ENCODE assay signal across 9 cellular contexts in the genomic region with DNA sequence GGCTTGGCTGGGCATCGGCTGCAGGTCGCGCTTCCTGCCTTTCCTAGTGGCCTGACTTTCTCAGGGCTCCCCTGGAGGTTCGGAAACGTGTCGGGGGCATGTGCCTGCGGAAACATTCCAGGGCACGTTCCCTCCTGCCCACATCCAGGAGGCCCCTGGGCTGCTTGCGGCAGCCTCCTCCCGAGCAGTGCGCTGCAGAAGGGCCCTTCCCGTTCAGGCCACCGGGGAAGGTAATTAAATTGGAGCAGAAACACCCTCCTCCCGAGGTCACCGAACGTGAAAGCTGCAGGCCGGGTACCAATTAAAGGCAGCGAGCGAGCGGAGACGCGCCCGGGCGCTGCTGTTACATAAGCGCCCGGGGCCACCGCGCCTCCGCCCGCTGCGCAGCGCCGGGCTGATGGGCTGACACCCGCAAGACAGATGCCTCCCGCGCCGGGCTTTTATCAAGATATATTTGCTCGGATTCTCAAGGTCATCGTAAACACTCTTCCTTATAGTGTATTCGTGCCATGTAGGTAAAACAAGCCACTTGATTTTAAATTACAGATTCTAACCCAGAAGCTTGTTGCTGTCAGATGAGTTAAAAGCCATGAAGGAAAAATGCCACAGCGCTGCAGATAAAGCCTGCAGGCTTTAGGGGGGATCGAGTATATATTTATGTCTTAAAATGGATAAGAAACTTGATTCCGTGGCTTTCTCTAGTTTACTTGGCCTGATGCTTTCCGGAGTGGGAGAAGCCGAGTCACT. TPM values are rescaled to one million over a fixed set of nuclear protein-coding genes. Genes with fewer than 3 reads are reported as not detected.
DNase-seq lines count a peak whose midpoint lies in the region; ATAC-seq and TF ChIP-seq lines count a peak whose summit lies in the region.
"Had no signal": no experiment of that assay in that cellular context is flagged by ENCODE, and none has a peak within 500 bp of the region (broad histone marks: within the 10 kb centered on the region; RNA-seq: fewer than 3 reads in every experiment).

No MANE protein-coding gene starts in this region.

- H3K36me3 Mint-ChIP-seq in activated T-helper 2 cell treated with anti-CD3 and anti-CD28 coated beads, Interferon-gamma antibody, Interleukin-2, Interleukin-4, amounts not matched to agents 10 μg/mL and 5 μg/mL and 100 μg/mL, durations not matched to agents 14 hours and 24 hours and 36 hours (ENCODE audit: low read depth), result no peaks in the 10 kb centered on the region

- H3K27me3 Mint-ChIP-seq in activated T-helper 2 cell treated with anti-CD3 and anti-CD28 coated beads, Interferon-gamma antibody, Interleukin-2, Interleukin-4, amounts not matched to agents 10 μg/mL and 5 μg/mL and 100 μg/mL, durations not matched to agents 14 hours and 24 hours and 36 hours (ENCODE audit: low read depth), result peaks cover 40% of the 10 kb centered on the region

- WGBS in mesendoderm (ENCODE audit: extremely low coverage, insufficient coverage, low lambda C conversion rate), result no CpG with 5 or more reads among the region's 45 CpGs
- 10 to 13% methylated on average over 19 to 22 of the region's 45 CpGs for WGBS in upper lobe of left lung, 2 donors

- no peak overlapping the region for H2BK5ac ChIP-seq in mesendoderm (ENCODE audit: low read length)

- no peak overlapping the region for H2AK5ac ChIP-seq in mesendoderm (ENCODE audit: low read length)

- no peak for TF ChIP-seq EP300 in upper lobe of left lung (IDR thresholded peaks at IDR 0.05)

- no peak overlapping the region for H2BK120ac ChIP-seq in mesendoderm (ENCODE audit: low read depth, low read length)

- H3K9me3 ChIP-seq in upper lobe of left lung, result no peaks in the 10 kb centered on the region

- no peak overlapping the region for H4K5ac ChIP-seq in mesendoderm (ENCODE audit: low read length)

- H3K4me3 ChIP-seq in epithelial cell of esophagus (ENCODE audit: low read length) (peak overlapping the region; percentile 35), mesendoderm (ENCODE audit: low read length) (no peak overlapping the region), upper lobe of left lung (peak overlapping the region in 3 of 4 donors; percentile 19 to 39 (median 35))

- H3K4ac ChIP-seq in mesendoderm (ENCODE audit: low read depth, low read length), result no peak overlapping the region

- no peak overlapping the region for H2BK15ac ChIP-seq in mesendoderm (replicated peaks; ENCODE audit: low read depth)

- peak in 1 of 2 donors; percentile 71 for ATAC-seq in upper lobe of left lung (ENCODE audit: low FRiP score in 2 of 2)

- H3K4me1 ChIP-seq in mesendoderm (ENCODE audit: control insufficient read depth, low read depth, low read length) (no peaks in the 10 kb centered on the region), upper lobe of left lung (peaks cover 0 to 14% (median 11%) of the 10 kb centered on the region in 4 donors)

- H3K79me2 ChIP-seq in mesendoderm (ENCODE audit: control insufficient read depth, insufficient read depth, low read length), result no peaks in the 10 kb centered on the region

- no peak overlapping the region for H4K8ac ChIP-seq in mesendoderm (ENCODE audit: low read depth, low read length)

- DNase-seq in DMS79 (lab: John Stamatoyannopoulos, UW) (peak; percentile 11), NCI-H748 (lab: John Stamatoyannopoulos, UW; ENCODE audit: unreplicated experiment) (peak; percentile 57), epithelial cell of esophagus (ENCODE audit: low read depth) (peak; percentile 68), mesendoderm (peak; percentile 57), upper lobe of left lung (peak in 1 of 2 donors; percentile 88), activated gamma-delta T cell treated with Interleukin-2 at 50 U/mL for 16 hours (no peak)
- DNase-seq in activated T-cell treated with anti-CD3 and anti-CD28 coated beads, Interleukin-2, amount 50 U/mL, for 1 hour, result no peak
- no peak for DNase-seq in activated T-helper 2 cell treated with anti-CD3 and anti-CD28 coated beads, Interferon-gamma antibody, Interleukin-2, Interleukin-4, amounts not matched to agents 10 μg/mL and 5 μg/mL and 100 μg/mL, durations not matched to agents 14 hours and 24 hours and 36 hours (ENCODE audit: low spot score)

- no peak overlapping the region for H3K27ac Mint-ChIP-seq in activated T-helper 2 cell treated with anti-CD3 and anti-CD28 coated beads, Interferon-gamma antibody, Interleukin-2, Interleukin-4, amounts not matched to agents 10 μg/mL and 5 μg/mL and 100 μg/mL, durations not matched to agents 14 hours and 24 hours and 36 hours

- no peak for TF ChIP-seq CTCF in epithelial cell of esophagus (IDR thresholded peaks at IDR 0.05; ENCODE audit: insufficient read depth, low read depth, low read length, missing control alignments)
- TF ChIP-seq CTCF in upper lobe of left lung (IDR thresholded peaks at IDR 0.05), result no peak

- no peaks in the 10 kb centered on the region for H3K4me1 Mint-ChIP-seq in activated T-helper 2 cell treated with anti-CD3 and anti-CD28 coated beads, Interferon-gamma antibody, Interleukin-2, Interleukin-4, amounts not matched to agents 10 μg/mL and 5 μg/mL and 100 μg/mL, durations not matched to agents 14 hours and 24 hours and 36 hours (ENCODE audit: low read depth)
- H3K4me1 Mint-ChIP-seq: central memory CD8-positive, alpha-beta T cell had no signal

- H3K27ac ChIP-seq in mesendoderm (ENCODE audit: low read depth, low read length), result no peak overlapping the region
- no peak overlapping the region for H3K27ac ChIP-seq in upper lobe of left lung

- intact Hi-C loops in activated T-helper 2 cell treated with anti-CD3 and anti-CD28 coated beads, Interferon-gamma antibody, Interleukin-2, Interleukin-4, amounts not matched to agents 10 μg/mL and 5 μg/mL and 100 μg/mL, durations not matched to agents 14 hours and 24 hours and 36 hours (cut with micrococcal nuclease), result no loop called here

- no peak overlapping the region for H3K4me3 Mint-ChIP-seq in activated T-helper 2 cell treated with anti-CD3 and anti-CD28 coated beads, Interferon-gamma antibody, Interleukin-2, Interleukin-4, amounts not matched to agents 10 μg/mL and 5 μg/mL and 100 μg/mL, durations not matched to agents 14 hours and 24 hours and 36 hours (ENCODE audit: low read depth)
- H3K4me3 Mint-ChIP-seq: central memory CD8-positive, alpha-beta T cell had no signal

- no peaks in the 10 kb centered on the region for H3K79me1 ChIP-seq in mesendoderm (ENCODE audit: low read length)

- peaks cover 11% of the 10 kb centered on the region for H3K27me3 ChIP-seq in mesendoderm (ENCODE audit: insufficient read depth, low read length, poor library complexity)
- peaks cover 0 to 5% (median 0%) of the 10 kb centered on the region in 4 donors for H3K27me3 ChIP-seq in upper lobe of left lung

- H3K36me3 ChIP-seq in mesendoderm (ENCODE audit: control insufficient read depth, insufficient read depth, low read length) (no peaks in the 10 kb centered on the region), upper lobe of left lung (no peaks in the 10 kb centered on the region)

- H3K23ac ChIP-seq in mesendoderm (ENCODE audit: low read length), result no peak overlapping the region

- peak overlapping the region; percentile 42 for H3K9ac ChIP-seq in mesendoderm (ENCODE audit: low read length)

- no peaks in the 10 kb centered on the region for H3K9me3 Mint-ChIP-seq in activated T-helper 2 cell treated with anti-CD3 and anti-CD28 coated beads, Interferon-gamma antibody, Interleukin-2, Interleukin-4, amounts not matched to agents 10 μg/mL and 5 μg/mL and 100 μg/mL, durations not matched to agents 14 hours and 24 hours and 36 hours
- H3K9me3 Mint-ChIP-seq: central memory CD8-positive, alpha-beta T cell had no signal

- H3K4me2 ChIP-seq in mesendoderm (ENCODE audit: low read length), result peak overlapping the region; percentile 75

- TF ChIP-seq POLR2A in upper lobe of left lung (IDR thresholded peaks at IDR 0.05), result no peak

- peak overlapping the region; percentile 69 for H3K56ac ChIP-seq in mesendoderm (ENCODE audit: low read length)

- no peak overlapping the region for H3K18ac ChIP-seq in mesendoderm (ENCODE audit: low read length)

RNA-seq across cellular contexts. Expression of a gene that starts 31.4 kb away (rescaled TPM):
- polyA plus RNA-seq in mesendoderm (2013, experiment 1 of 2), result 0.14 TPM
- polyA plus RNA-seq in mesendoderm (2013, experiment 2 of 2), result 0.38 TPM
- total RNA-seq in upper lobe of left lung, result 10 to 100 TPM in 3 of 6 donors, 1 to 10 TPM in 3; 1.0 to 38.8 (median 10.0) TPM
- not detected in 2 replicates for total RNA-seq in activated T-helper 2 cell treated with anti-CD3 and anti-CD28 coated beads, Interferon-gamma antibody, Interleukin-2, Interleukin-4, amounts not matched to agents 10 μg/mL and 5 μg/mL and 100 μg/mL, durations not matched to agents 14 hours and 24 hours and 36 hours

Comparison
In these comparisons a context has a peak if more than half of its experiments do, and no peak if none do; other contexts are left out.
1. DNase-seq: peak in DMS79 (single experiment), NCI-H748 (single experiment), epithelial cell of esophagus (single experiment) and mesendoderm (single experiment); none in activated gamma-delta T cell treated with Interleukin-2 at 50 U/mL for 16 hours (single experiment), activated T-cell treated with anti-CD3 and anti-CD28 coated beads, Interleukin-2, amount 50 U/mL, for 1 hour (single experiment) and activated T-helper 2 cell treated with anti-CD3 and anti-CD28 coated beads, Interferon-gamma antibody, Interleukin-2, Interleukin-4, amounts not matched to agents 10 μg/mL and 5 μg/mL and 100 μg/mL, durations not matched to agents 14 hours and 24 hours and 36 hours (single experiment).